Comparison of ENCODE assay signal across 25 cellular contexts in genomic region chr4:170580651-170581050, GRCh38.
"Had no signal": no experiment of that assay in that cellular context is flagged by ENCODE, and none has a peak within 500 bp of the region (broad histone marks: within the 10 kb centered on the region; RNA-seq: fewer than 3 reads in every experiment).

No MANE protein-coding gene starts in this region.

- H3K4me2 ChIP-seq: KMS-11 had no signal

- H3K4me3 Mint-ChIP-seq: IgD-negative memory B cell had no signal

- H3K27ac Mint-ChIP-seq: IgD-negative memory B cell had no signal

- H3K9me3 ChIP-seq: SJSA1 had no signal

- H3K27me3 Mint-ChIP-seq: IgD-negative memory B cell had no signal

- H3K27ac ChIP-seq: HL-60, KMS-11, SJSA1, SK-N-MC had no signal

- H3K4me1 Mint-ChIP-seq: IgD-negative memory B cell had no signal

- ATAC-seq: K562 had no signal

- H3K36me3 ChIP-seq: SJSA1 had no signal

- H3K27me3 ChIP-seq: SJSA1 had no signal

- H3K9ac ChIP-seq: KMS-11 had no signal

- DNase-seq: Kasumi-1, MV-4-11, NCI-H1092, NCI-H1105 treated with DMSO at 0.1 percent for 48 hours, NCI-H1417 treated with DMSO at 0.1 percent for 48 hours, NCI-H146, NCI-H1694 treated with DMSO at 0.1 percent for 48 hours, NCI-H1930, NCI-H2081, NCI-H2107, NCI-H2171, NCI-H226, NCI-H446, NCI-H510A, NCI-H524 treated with DMSO at 0.1 percent for 48 hours, NCI-H69, NCI-H774, Right ventricle myocardium superior, SIG-M5 had no signal

- H3K4me1 ChIP-seq: SJSA1 had no signal

- H3K4me3 ChIP-seq: K562, SJSA1, SK-N-MC had no signal

- H3K36me3 Mint-ChIP-seq: IgD-negative memory B cell had no signal
